ENCODE assay signal across 1 cellular context in the genomic region with DNA sequence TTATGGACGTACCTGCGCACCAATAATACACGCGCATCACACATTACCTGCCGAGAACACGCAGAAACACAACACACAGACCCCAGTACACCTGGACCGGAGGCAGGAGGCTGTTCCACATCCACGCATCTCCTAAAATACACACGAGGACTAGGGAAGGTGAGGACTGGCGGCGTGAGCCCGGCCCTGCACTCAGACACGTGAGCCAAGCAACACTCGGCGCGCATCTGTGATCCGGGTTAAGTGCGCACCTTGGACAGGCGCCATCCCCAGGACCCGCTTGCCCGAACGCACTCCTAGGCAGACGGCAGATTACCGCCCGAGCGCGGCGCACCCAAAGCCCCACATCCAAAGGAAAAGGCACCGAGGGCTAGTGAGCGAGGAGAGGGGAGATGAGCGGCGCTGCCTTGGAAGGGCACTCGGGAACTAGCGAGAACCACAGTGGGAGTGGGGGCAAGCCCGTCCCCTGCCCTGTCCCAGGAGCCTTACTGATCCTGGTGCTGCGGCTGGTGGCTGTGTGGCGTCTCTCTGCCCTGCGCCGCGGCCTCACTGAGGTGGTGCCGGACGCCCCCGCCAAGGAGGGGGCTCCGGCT.
A peak's percentile ranks its signal among the peaks of the same experiment; 100 is the strongest.
TF ChIP-seq lines count a peak whose summit lies in the region.

No MANE protein-coding gene starts in this region.

TF ChIP-seq in HepG2, 621 proteins besides CTCF, POLR2A, EP300 and RAD21 (continued from another document):
- no peak for TF ChIP-seq ZNF383 (CRISPR knock-in tag; IDR thresholded peaks at IDR 0.05; ENCODE audit: borderline replicate concordance)
- TF ChIP-seq ZNF598 (CRISPR knock-in tag; IDR thresholded peaks at IDR 0.05; ENCODE audit: borderline replicate concordance): no peak
- TF ChIP-seq SIX1 (CRISPR knock-in tag; IDR thresholded peaks at IDR 0.05; ENCODE audit: borderline replicate concordance): no peak
- no peak for TF ChIP-seq GFI1 (CRISPR knock-in tag; IDR thresholded peaks at IDR 0.05; ENCODE audit: borderline replicate concordance)
- no peak for TF ChIP-seq ZNF790 (CRISPR knock-in tag; IDR thresholded peaks at IDR 0.05; ENCODE audit: borderline replicate concordance)
- TF ChIP-seq NR2F6 (IDR thresholded peaks at IDR 0.05): no peak
- TF ChIP-seq NR2F6 (CRISPR knock-in tag; IDR thresholded peaks at IDR 0.05): no peak; the same call in 1 of the 2 replicates
- TF ChIP-seq ATM (IDR thresholded peaks at IDR 0.05; ENCODE audit: borderline replicate concordance): no peak
- TF ChIP-seq SMAD9 (CRISPR knock-in tag; IDR thresholded peaks at IDR 0.05): 0 out of 2 replicates have a peak, but pooled peaks have one; percentile 31
- TF ChIP-seq ZNF703 (CRISPR knock-in tag; IDR thresholded peaks at IDR 0.05; ENCODE audit: borderline replicate concordance): no peak
- TF ChIP-seq JDP2 (CRISPR knock-in tag; IDR thresholded peaks at IDR 0.05; ENCODE audit: borderline replicate concordance): no peak; the same call in 1 of the 2 replicates
- TF ChIP-seq CREB1 (IDR thresholded peaks at IDR 0.05): no peak
- no peak for TF ChIP-seq CREB1 (CRISPR knock-in tag; IDR thresholded peaks at IDR 0.05)
- TF ChIP-seq, protein P1, sequence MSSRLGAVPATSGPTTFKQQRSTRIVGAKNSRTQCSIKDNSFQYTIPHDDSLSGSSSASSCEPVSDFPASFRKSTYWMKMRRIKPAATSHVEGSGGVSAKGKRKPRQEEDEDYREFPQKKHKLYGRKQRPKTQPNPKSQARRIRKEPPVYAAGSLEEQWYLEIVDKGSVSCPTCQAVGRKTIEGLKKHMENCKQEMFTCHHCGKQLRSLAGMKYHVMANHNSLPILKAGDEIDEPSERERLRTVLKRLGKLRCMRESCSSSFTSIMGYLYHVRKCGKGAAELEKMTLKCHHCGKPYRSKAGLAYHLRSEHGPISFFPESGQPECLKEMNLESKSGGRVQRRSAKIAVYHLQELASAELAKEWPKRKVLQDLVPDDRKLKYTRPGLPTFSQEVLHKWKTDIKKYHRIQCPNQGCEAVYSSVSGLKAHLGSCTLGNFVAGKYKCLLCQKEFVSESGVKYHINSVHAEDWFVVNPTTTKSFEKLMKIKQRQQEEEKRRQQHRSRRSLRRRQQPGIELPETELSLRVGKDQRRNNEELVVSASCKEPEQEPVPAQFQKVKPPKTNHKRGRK (CRISPR knock-in tag; IDR thresholded peaks at IDR 0.05): 0 out of 2 replicates have a peak, but pooled peaks have one; percentile 54
- TF ChIP-seq, protein P2, sequence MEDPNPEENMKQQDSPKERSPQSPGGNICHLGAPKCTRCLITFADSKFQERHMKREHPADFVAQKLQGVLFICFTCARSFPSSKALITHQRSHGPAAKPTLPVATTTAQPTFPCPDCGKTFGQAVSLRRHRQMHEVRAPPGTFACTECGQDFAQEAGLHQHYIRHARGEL (CRISPR knock-in tag; IDR thresholded peaks at IDR 0.05): no peak
- TF ChIP-seq, protein P3, sequence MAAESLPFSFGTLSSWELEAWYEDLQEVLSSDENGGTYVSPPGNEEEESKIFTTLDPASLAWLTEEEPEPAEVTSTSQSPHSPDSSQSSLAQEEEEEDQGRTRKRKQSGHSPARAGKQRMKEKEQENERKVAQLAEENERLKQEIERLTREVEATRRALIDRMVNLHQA (CRISPR knock-in tag; IDR thresholded peaks at IDR 0.05): no peak
- TF ChIP-seq TBL1XR1 (IDR thresholded peaks at IDR 0.05; ENCODE audit: borderline replicate concordance, low read length, partially characterized antibody): no peak
- no peak for TF ChIP-seq TAF1 (CRISPR knock-in tag; IDR thresholded peaks at IDR 0.05)
- TF ChIP-seq ZNF367 (CRISPR knock-in tag; IDR thresholded peaks at IDR 0.05; ENCODE audit: borderline replicate concordance): no peak
- peak; percentile 63; the same call in 1 of the 2 replicates for TF ChIP-seq AHR (CRISPR knock-in tag; IDR thresholded peaks at IDR 0.05)
- no peak for TF ChIP-seq MLLT10 (CRISPR knock-in tag; IDR thresholded peaks at IDR 0.05)
- TF ChIP-seq NCOR1 (IDR thresholded peaks at IDR 0.05; ENCODE audit: borderline replicate concordance, low read length): no peak
- TF ChIP-seq, protein P4, sequence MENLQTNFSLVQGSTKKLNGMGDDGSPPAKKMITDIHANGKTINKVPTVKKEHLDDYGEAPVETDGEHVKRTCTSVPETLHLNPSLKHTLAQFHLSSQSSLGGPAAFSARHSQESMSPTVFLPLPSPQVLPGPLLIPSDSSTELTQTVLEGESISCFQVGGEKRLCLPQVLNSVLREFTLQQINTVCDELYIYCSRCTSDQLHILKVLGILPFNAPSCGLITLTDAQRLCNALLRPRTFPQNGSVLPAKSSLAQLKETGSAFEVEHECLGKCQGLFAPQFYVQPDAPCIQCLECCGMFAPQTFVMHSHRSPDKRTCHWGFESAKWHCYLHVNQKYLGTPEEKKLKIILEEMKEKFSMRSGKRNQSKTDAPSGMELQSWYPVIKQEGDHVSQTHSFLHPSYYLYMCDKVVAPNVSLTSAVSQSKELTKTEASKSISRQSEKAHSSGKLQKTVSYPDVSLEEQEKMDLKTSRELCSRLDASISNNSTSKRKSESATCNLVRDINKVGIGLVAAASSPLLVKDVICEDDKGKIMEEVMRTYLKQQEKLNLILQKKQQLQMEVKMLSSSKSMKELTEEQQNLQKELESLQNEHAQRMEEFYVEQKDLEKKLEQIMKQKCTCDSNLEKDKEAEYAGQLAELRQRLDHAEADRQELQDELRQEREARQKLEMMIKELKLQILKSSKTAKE (CRISPR knock-in tag; IDR thresholded peaks at IDR 0.05; ENCODE audit: borderline replicate concordance): no peak
- TF ChIP-seq, protein P5, sequence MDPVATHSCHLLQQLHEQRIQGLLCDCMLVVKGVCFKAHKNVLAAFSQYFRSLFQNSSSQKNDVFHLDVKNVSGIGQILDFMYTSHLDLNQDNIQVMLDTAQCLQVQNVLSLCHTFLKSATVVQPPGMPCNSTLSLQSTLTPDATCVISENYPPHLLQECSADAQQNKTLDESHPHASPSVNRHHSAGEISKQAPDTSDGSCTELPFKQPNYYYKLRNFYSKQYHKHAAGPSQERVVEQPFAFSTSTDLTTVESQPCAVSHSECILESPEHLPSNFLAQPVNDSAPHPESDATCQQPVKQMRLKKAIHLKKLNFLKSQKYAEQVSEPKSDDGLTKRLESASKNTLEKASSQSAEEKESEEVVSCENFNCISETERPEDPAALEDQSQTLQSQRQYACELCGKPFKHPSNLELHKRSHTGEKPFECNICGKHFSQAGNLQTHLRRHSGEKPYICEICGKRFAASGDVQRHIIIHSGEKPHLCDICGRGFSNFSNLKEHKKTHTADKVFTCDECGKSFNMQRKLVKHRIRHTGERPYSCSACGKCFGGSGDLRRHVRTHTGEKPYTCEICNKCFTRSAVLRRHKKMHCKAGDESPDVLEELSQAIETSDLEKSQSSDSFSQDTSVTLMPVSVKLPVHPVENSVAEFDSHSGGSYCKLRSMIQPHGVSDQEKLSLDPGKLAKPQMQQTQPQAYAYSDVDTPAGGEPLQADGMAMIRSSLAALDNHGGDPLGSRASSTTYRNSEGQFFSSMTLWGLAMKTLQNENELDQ (CRISPR knock-in tag; IDR thresholded peaks at IDR 0.05; ENCODE audit: borderline replicate concordance): no peak
- TF ChIP-seq ZFP82 (CRISPR knock-in tag; IDR thresholded peaks at IDR 0.05; ENCODE audit: borderline replicate concordance): no peak
- TF ChIP-seq TAF15 (IDR thresholded peaks at IDR 0.05; ENCODE audit: low read depth, low read length, poor library complexity, severe bottlenecking): no peak
- TF ChIP-seq ZNF33A (CRISPR knock-in tag; IDR thresholded peaks at IDR 0.05; ENCODE audit: borderline replicate concordance): no peak
- TF ChIP-seq, protein P6, sequence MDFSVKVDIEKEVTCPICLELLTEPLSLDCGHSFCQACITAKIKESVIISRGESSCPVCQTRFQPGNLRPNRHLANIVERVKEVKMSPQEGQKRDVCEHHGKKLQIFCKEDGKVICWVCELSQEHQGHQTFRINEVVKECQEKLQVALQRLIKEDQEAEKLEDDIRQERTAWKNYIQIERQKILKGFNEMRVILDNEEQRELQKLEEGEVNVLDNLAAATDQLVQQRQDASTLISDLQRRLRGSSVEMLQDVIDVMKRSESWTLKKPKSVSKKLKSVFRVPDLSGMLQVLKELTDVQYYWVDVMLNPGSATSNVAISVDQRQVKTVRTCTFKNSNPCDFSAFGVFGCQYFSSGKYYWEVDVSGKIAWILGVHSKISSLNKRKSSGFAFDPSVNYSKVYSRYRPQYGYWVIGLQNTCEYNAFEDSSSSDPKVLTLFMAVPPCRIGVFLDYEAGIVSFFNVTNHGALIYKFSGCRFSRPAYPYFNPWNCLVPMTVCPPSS (IDR thresholded peaks at IDR 0.05): no peak
- TF ChIP-seq, protein P7, sequence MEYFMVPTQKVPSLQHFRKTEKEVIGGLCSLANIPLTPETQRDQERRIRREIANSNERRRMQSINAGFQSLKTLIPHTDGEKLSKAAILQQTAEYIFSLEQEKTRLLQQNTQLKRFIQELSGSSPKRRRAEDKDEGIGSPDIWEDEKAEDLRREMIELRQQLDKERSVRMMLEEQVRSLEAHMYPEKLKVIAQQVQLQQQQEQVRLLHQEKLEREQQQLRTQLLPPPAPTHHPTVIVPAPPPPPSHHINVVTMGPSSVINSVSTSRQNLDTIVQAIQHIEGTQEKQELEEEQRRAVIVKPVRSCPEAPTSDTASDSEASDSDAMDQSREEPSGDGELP (IDR thresholded peaks at IDR 0.05; ENCODE audit: borderline replicate concordance, low read depth): no peak
- no peak for TF ChIP-seq HHEX (CRISPR knock-in tag; IDR thresholded peaks at IDR 0.05)
- no peak for TF ChIP-seq MXD4 (CRISPR knock-in tag; IDR thresholded peaks at IDR 0.05)
- no peak for TF ChIP-seq NCOA2 (CRISPR knock-in tag; IDR thresholded peaks at IDR 0.05)
- TF ChIP-seq, protein P8, sequence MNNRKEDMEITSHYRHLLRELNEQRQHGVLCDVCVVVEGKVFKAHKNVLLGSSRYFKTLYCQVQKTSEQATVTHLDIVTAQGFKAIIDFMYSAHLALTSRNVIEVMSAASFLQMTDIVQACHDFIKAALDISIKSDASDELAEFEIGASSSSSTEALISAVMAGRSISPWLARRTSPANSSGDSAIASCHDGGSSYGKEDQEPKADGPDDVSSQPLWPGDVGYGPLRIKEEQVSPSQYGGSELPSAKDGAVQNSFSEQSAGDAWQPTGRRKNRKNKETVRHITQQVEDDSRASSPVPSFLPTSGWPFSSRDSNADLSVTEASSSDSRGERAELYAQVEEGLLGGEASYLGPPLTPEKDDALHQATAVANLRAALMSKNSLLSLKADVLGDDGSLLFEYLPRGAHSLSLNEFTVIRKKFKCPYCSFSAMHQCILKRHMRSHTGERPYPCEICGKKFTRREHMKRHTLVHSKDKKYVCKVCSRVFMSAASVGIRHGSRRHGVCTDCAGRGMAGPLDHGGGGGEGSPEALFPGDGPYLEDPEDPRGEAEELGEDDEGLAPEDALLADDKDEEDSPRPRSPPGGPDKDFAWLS (CRISPR knock-in tag; IDR thresholded peaks at IDR 0.05; ENCODE audit: borderline replicate concordance): no peak
